ENCODE assay signal across 8 cellular contexts in genomic region chr19:17829855-17830566, GRCh38. TPM values are rescaled to one million over a fixed set of nuclear protein-coding genes. Genes with fewer than 3 reads are reported as not detected.
A peak's percentile ranks its signal among the peaks of the same experiment; 100 is the strongest.
DNase-seq lines count a peak whose midpoint lies in the region; ATAC-seq and TF ChIP-seq lines count a peak whose summit lies in the region.

No MANE protein-coding gene starts in this region.

- H3K4me3 Mint-ChIP-seq in neural progenitor cell (peak overlapping the region; percentile 86), Calu3 (ENCODE audit: low read depth, unreplicated experiment) (no peak overlapping the region)

- peaks cover 4% of the 10 kb centered on the region for H4K20me1 ChIP-seq in neural progenitor cell (ENCODE audit: low read depth)

- H3K36me3 ChIP-seq in neural progenitor cell (no peaks in the 10 kb centered on the region), breast epithelium (no peaks in the 10 kb centered on the region)

- peak; percentile 88 for DNase-seq in DMS53 (lab: John Stamatoyannopoulos, UW)
- peak; percentile 84 for DNase-seq in NCI-H2171 (lab: John Stamatoyannopoulos, UW)
- DNase-seq in coronary artery (ENCODE audit: low spot score): no peak
- peak; percentile 89 for DNase-seq in neural progenitor cell (ENCODE audit: low spot score)
- DNase-seq in stimulated activated naive CD8-positive, alpha-beta T cell treated with anti-CD3 and anti-CD28 coated beads, Interleukin-15, Interleukin-2, amounts not matched to agents 100 U/mL and 50 U/mL, for 24 hours: no peak
- no peak for DNase-seq in Calu3
- no peak for DNase-seq in breast epithelium (ENCODE audit: low spot score in 2 of 2)

- H3F3A ChIP-seq in neural progenitor cell (ENCODE audit: low read depth): peaks cover 35% of the 10 kb centered on the region

- ATAC-seq in stimulated activated naive CD8-positive, alpha-beta T cell treated with anti-CD3 and anti-CD28 coated beads, Interleukin-15, Interleukin-2, amounts not matched to agents 100 U/mL and 50 U/mL, for 24 hours: no peak
- ATAC-seq in GM18907 (IDR thresholded peaks at IDR 0.05; ENCODE audit: unreplicated experiment): no peak

- peak overlapping the region; percentile 46 for H2AFZ ChIP-seq in neural progenitor cell (replicated peaks)

- no peaks in the 10 kb centered on the region for H3K79me2 ChIP-seq in neural progenitor cell (ENCODE audit: low read depth)

- CTCF ChIA-PET in Calu3 (lab: Charles Lee): interaction anchor here (0.6 to 0.7 kb wide), 3 partner anchors 14 to 52 kb away, joined by 3 to 9 read pairs (median 4); no protein-coding TSS in a partner anchor

- H3K36me3 Mint-ChIP-seq in neural progenitor cell (no peaks in the 10 kb centered on the region), Calu3 (ENCODE audit: insufficient read depth, unreplicated experiment) (no peaks in the 10 kb centered on the region)

- TF ChIP-seq POLR2A in breast epithelium (IDR thresholded peaks at IDR 0.05): no peak

- H3K4me2 ChIP-seq in neural progenitor cell: peak overlapping the region; percentile 79

- H3K9me3 ChIP-seq in neural progenitor cell (ENCODE audit: low read depth) (no peaks in the 10 kb centered on the region), breast epithelium (no peaks in the 10 kb centered on the region)

- H3K27me3 Mint-ChIP-seq in neural progenitor cell (ENCODE audit: insufficient read depth, low read depth): peaks cover 6% of the 10 kb centered on the region
- H3K27me3 Mint-ChIP-seq in Calu3 (ENCODE audit: unreplicated experiment): peaks cover 16% of the 10 kb centered on the region

- H3K27me3 ChIP-seq in neural progenitor cell (peaks cover 20% of the 10 kb centered on the region), breast epithelium (no peaks in the 10 kb centered on the region)

- H3K4me3 ChIP-seq in coronary artery (peak overlapping the region; percentile 36), neural progenitor cell (peak overlapping the region; percentile 49), breast epithelium (no peak overlapping the region)

- H3K27ac Mint-ChIP-seq in neural progenitor cell (no peak overlapping the region), Calu3 (ENCODE audit: unreplicated experiment) (no peak overlapping the region)

- peak overlapping the region in 1 of 2 donors; percentile 6 for H3K27ac ChIP-seq in coronary artery
- peak overlapping the region; percentile 15 for H3K27ac ChIP-seq in neural progenitor cell
- no peak overlapping the region for H3K27ac ChIP-seq in breast epithelium

- TF ChIP-seq CTCF in coronary artery (IDR thresholded peaks at IDR 0.05): no peak
- peak; percentile 13 for TF ChIP-seq CTCF in neural progenitor cell (IDR thresholded peaks at IDR 0.05)
- no peak for TF ChIP-seq CTCF in Calu3 (IDR thresholded peaks at IDR 0.05; ENCODE audit: unreplicated experiment)
- TF ChIP-seq CTCF in breast epithelium (IDR thresholded peaks at IDR 0.05): no peak

- no peak overlapping the region for H3K9ac ChIP-seq in neural progenitor cell

- intact Hi-C loops in Calu3 (cut with micrococcal nuclease; ENCODE audit: unreplicated experiment) (no loop called here), breast epithelium (cut with DNase I; ENCODE audit: low total_unique reads) (no loop called here)

- no TSS peak for BruUV-seq in Calu3 (replicated peaks; lab: Mats Ljungman, UMichigan)

- H3K9me3 Mint-ChIP-seq in neural progenitor cell (no peaks in the 10 kb centered on the region), Calu3 (ENCODE audit: low read depth, unreplicated experiment) (no peaks in the 10 kb centered on the region)

- peaks cover 10% of the 10 kb centered on the region for H3K4me1 ChIP-seq in neural progenitor cell
- no peaks in the 10 kb centered on the region for H3K4me1 ChIP-seq in breast epithelium

- H3K4me1 Mint-ChIP-seq in neural progenitor cell (peaks cover 19% of the 10 kb centered on the region), Calu3 (ENCODE audit: low read depth, unreplicated experiment) (no peaks in the 10 kb centered on the region)

RNA-seq across cellular contexts. Expression of gene INSL3, which starts 8.7 kb away (rescaled TPM):
- total RNA-seq in neural progenitor cell (ENCODE audit: low replicate concordance): 0.37 TPM in 1 of 2 replicates, not detected in the other
- total RNA-seq in Calu3 (2022): not detected in 2 replicates
- total RNA-seq in breast epithelium: under 1 TPM in 1 of 3 donors, not detected in 2; 0.66 TPM

RNA-seq across cellular contexts. Expression of gene JAK3, which starts 17.8 kb away (rescaled TPM):
- total RNA-seq in neural progenitor cell (ENCODE audit: low replicate concordance) (3.4 and 3.9 TPM in 2 replicates), Calu3 (2022) (not detected in 2 replicates), breast epithelium (10 to 100 TPM in 1 of 3 donors, 1 to 10 TPM in 2; 2.8 to 13.1 (median 3.5) TPM)

RNA-seq across cellular contexts. Expression of gene RPL18A, which starts 29.7 kb away (rescaled TPM):
- total RNA-seq in neural progenitor cell (ENCODE audit: low replicate concordance) (975 and 1,520 TPM in 2 replicates), Calu3 (2022) (955 and 1,054 TPM in 2 replicates), breast epithelium (1,000 to 10,000 TPM; 1,333 to 1,973 (median 1,587) TPM)

RNA-seq across cellular contexts. Expression of gene B3GNT3, which starts 35.1 kb away (rescaled TPM):
- not detected in 2 replicates for total RNA-seq in neural progenitor cell (ENCODE audit: low replicate concordance)
- total RNA-seq in Calu3 (2022): 75.1 and 121 TPM in 2 replicates
- total RNA-seq in breast epithelium: 1 to 10 TPM in 2 of 3 donors, under 1 TPM in 1; 0.32 to 6.9 (median 2.0) TPM

RNA-seq across cellular contexts. Expression of gene SLC5A5, which starts 41.7 kb away (rescaled TPM):
- total RNA-seq in neural progenitor cell (ENCODE audit: low replicate concordance) (0.37 and 0.51 TPM in 2 replicates), Calu3 (2022) (not detected in 2 replicates), breast epithelium (not detected)

Comparison
In these comparisons a context has a peak if more than half of its experiments do, and no peak if none do; other contexts are left out.
1. DNase-seq: peak in DMS53 (single experiment), NCI-H2171 (single experiment) and neural progenitor cell (single experiment); none in coronary artery (single experiment), stimulated activated naive CD8-positive, alpha-beta T cell treated with anti-CD3 and anti-CD28 coated beads, Interleukin-15, Interleukin-2, amounts not matched to agents 100 U/mL and 50 U/mL, for 24 hours (single experiment), Calu3 (single experiment) and breast epithelium (0 of 2).
2. H3K4me3 ChIP-seq: peak in coronary artery (single experiment) and neural progenitor cell (single experiment); none in breast epithelium (0 of 3).